ENCODE assay signal across 8 cellular contexts in the genomic region with DNA sequence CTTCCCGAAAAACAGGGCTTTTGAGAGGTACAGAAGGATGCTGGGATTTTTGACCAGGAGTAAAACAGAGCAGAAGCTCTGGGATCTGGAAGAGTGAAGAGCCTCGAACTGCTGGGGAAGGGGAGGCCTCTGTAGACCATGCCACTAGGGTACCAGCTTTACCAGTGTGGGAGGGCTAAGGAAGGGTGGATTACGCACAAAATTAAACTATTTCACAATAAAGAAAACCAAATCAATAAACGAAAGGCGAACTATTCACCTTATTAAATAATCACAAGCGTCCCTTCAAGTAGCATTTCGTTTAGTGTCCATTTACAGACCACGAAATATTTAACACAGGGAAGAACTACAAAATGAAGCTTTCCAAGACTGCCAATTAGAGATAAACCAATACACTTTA. TPM values are rescaled to one million over a fixed set of nuclear protein-coding genes. Genes with fewer than 3 reads are reported as not detected.
DNase-seq lines count a peak whose midpoint lies in the region; ATAC-seq lines count a peak whose summit lies in the region.

No MANE protein-coding gene starts in this region.

- peaks cover 9% of the 10 kb centered on the region for H3K4me1 ChIP-seq in iPS-20b (ENCODE audit: insufficient read depth, low read length)
- H3K4me1 ChIP-seq in stomach smooth muscle (ENCODE audit: control insufficient read depth, insufficient read depth, low read length), result peaks cover 18% of the 10 kb centered on the region

- H3K9me3 ChIP-seq in iPS-20b (ENCODE audit: insufficient read depth, low read depth, low read length) (no peaks in the 10 kb centered on the region), stomach smooth muscle (ENCODE audit: control insufficient read depth in 2 of 2, low read length in 2 of 2) (no peaks in the 10 kb centered on the region)

- H3K36me3 Mint-ChIP-seq in activated naive CD4-positive, alpha-beta T cell treated with anti-CD3 and anti-CD28 coated beads, Interleukin-2, amount 50 U/mL, for 72 hours, result peaks cover 0 to 6% of the 10 kb centered on the region in 2 donors

- H3K36me3 ChIP-seq in iPS-20b (ENCODE audit: insufficient read depth, low read depth, low read length) (peaks cover 32% of the 10 kb centered on the region), stomach smooth muscle (ENCODE audit: control insufficient read depth in 2 of 2, insufficient read depth in 2 of 2, low read length in 2 of 2) (peaks cover 14 to 25% of the 10 kb centered on the region in 2 donors)

- no peak for ATAC-seq in activated naive CD4-positive, alpha-beta T cell treated with anti-CD3 and anti-CD28 coated beads, Interleukin-2, amount 50 U/mL, for 72 hours
- ATAC-seq in HG03159 (IDR thresholded peaks at IDR 0.05; ENCODE audit: unreplicated experiment), result no peak

- peak overlapping the region; percentile 63 for H3K27ac ChIP-seq in iPS-20b (ENCODE audit: low read length)
- H3K27ac ChIP-seq in stomach smooth muscle (ENCODE audit: low read length), result peak overlapping the region; percentile 95

- H3K4me3 ChIP-seq in iPS-20b (ENCODE audit: low read length) (peak overlapping the region; percentile 78), stomach smooth muscle (ENCODE audit: low read length in 2 of 2) (peak overlapping the region; percentile 66 to 94)

- peak; percentile 21 for DNase-seq in NCI-H748 (lab: John Stamatoyannopoulos, UW; ENCODE audit: unreplicated experiment)
- DNase-seq in NCI-H748 treated with DMSO at 0.1 percent for 48 hours (lab: John Stamatoyannopoulos, UW), result no peak
- no peak for DNase-seq in activated naive CD4-positive, alpha-beta T cell treated with anti-CD3 and anti-CD28 coated beads, Interleukin-2, amount 50 U/mL, for 72 hours (ENCODE audit: low spot score in 2 of 2)
- DNase-seq in NCI-H2081 (lab: John Stamatoyannopoulos, UW), result no peak
- DNase-seq in stimulated activated naive CD4-positive, alpha-beta T cell treated with Interleukin-2 at 50 U/mL for 16 hours (lab: John Stamatoyannopoulos, UW), result no peak

- H3K9ac ChIP-seq in iPS-20b (ENCODE audit: low read depth, low read length), result peak overlapping the region; percentile 90; the same call in 1 of the 2 replicates
- H3K9ac ChIP-seq in stomach smooth muscle (ENCODE audit: low read length in 2 of 2), result peak overlapping the region; percentile 94 to 97

- H3K9me3 Mint-ChIP-seq in activated naive CD4-positive, alpha-beta T cell treated with anti-CD3 and anti-CD28 coated beads, Interleukin-2, amount 50 U/mL, for 72 hours, result no peaks in the 10 kb centered on the region

- H3K27me3 ChIP-seq in iPS-20b (ENCODE audit: insufficient read depth, low read length) (no peaks in the 10 kb centered on the region), stomach smooth muscle (ENCODE audit: control insufficient read depth in 1 of 2, insufficient read depth in 2 of 2, low read length in 2 of 2) (no peaks in the 10 kb centered on the region)

- peak overlapping the region; percentile 86 to 97 for H3K27ac Mint-ChIP-seq in activated naive CD4-positive, alpha-beta T cell treated with anti-CD3 and anti-CD28 coated beads, Interleukin-2, amount 50 U/mL, for 72 hours

RNA-seq across cellular contexts. Expression of a gene that starts 0.7 kb away (rescaled TPM):
- 10 to 100 TPM; 40.0 to 67.6 TPM for total RNA-seq in activated naive CD4-positive, alpha-beta T cell treated with anti-CD3 and anti-CD28 coated beads, Interleukin-2, amount 50 U/mL, for 72 hours

RNA-seq across cellular contexts. Expression of a gene that starts 18.6 kb away (rescaled TPM):
- total RNA-seq in activated naive CD4-positive, alpha-beta T cell treated with anti-CD3 and anti-CD28 coated beads, Interleukin-2, amount 50 U/mL, for 72 hours, result 10 to 100 TPM; 71.7 to 92.1 TPM

RNA-seq across cellular contexts. Expression of a gene that starts 23.1 kb away (rescaled TPM):
- 10 to 100 TPM; 11.3 to 22.8 TPM for total RNA-seq in activated naive CD4-positive, alpha-beta T cell treated with anti-CD3 and anti-CD28 coated beads, Interleukin-2, amount 50 U/mL, for 72 hours
